7 cellular contexts compared by ENCODE assay signal in the genomic region with DNA sequence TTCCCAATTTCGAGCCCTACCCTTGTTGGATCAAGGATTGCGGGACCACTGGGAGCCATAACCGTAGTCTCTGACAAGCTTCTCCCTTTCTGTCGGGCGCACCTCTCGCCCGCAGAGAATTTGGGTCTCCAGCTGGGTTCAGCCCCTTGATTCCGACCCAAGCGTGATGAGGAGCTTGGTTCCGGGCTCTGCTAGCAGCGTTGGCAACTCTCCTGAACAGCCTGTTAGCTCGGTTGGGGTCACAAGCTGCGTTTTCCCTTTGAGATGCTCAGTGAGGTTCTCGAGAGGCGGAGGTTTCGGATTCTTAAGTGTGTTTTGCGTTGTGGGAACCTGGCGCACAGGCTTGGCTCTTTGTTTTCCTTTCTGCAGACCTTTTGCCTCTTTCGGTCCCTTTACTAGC. TPM values are rescaled to one million over a fixed set of nuclear protein-coding genes. Genes with fewer than 3 reads are reported as not detected.
A peak's percentile ranks its signal among the peaks of the same experiment; 100 is the strongest.
DNase-seq lines count a peak whose midpoint lies in the region; ATAC-seq, FAIRE-seq and TF ChIP-seq lines count a peak whose summit lies in the region.

No MANE protein-coding gene starts in this region.

- H3K4me3 Mint-ChIP-seq in central memory CD8-positive, alpha-beta T cell, result peak overlapping the region; percentile 96

- TF ChIP-seq CTCF in lung (IDR thresholded peaks at IDR 0.05; ENCODE audit: control extremely low read depth, extremely low read depth), result no peak
- no peak for TF ChIP-seq CTCF in upper lobe of left lung (IDR thresholded peaks at IDR 0.05)

- peaks cover 16 to 28% of the 10 kb centered on the region in 2 donors for H3K36me3 ChIP-seq in lung (ENCODE audit: control insufficient read depth in 2 of 2, insufficient read depth in 2 of 2, low read length in 2 of 2)
- peaks cover 13 to 37% (median 32%) of the 10 kb centered on the region in 4 donors for H3K36me3 ChIP-seq in upper lobe of left lung

- FAIRE-seq in GM12892 (lab: Jason Lieb, UNC), result no peak

- DNase-seq in OCI-M1 (lab: John Stamatoyannopoulos, UW) (peak; percentile 16), lung (ENCODE audit: low spot score) (no peak), upper lobe of left lung (no peak), NCI-H2171 treated with DMSO at 0.1 percent for 48 hours (lab: John Stamatoyannopoulos, UW) (no peak), GM12892 (ENCODE audit: insufficient read length) (no peak)
- no peak for DNase-seq in central memory CD8-positive, alpha-beta T cell (ENCODE audit: low spot score in 2 of 2)

- no peaks in the 10 kb centered on the region for H3K27me3 ChIP-seq in lung (ENCODE audit: control insufficient read depth, insufficient read depth)
- H3K27me3 ChIP-seq in upper lobe of left lung, result no peaks in the 10 kb centered on the region

- WGBS in lung, 2 donors, result 1 to 2% methylated on average over 19 of the region's 19 CpGs
- WGBS in upper lobe of left lung, 2 donors, result 0% methylated on average over 9 to 19 of the region's 19 CpGs

- H3K9me3 Mint-ChIP-seq in central memory CD8-positive, alpha-beta T cell, result no peaks in the 10 kb centered on the region

- peaks cover 52% of the 10 kb centered on the region for H3K4me1 Mint-ChIP-seq in central memory CD8-positive, alpha-beta T cell

- no peaks in the 10 kb centered on the region for H3K9me3 ChIP-seq in lung (ENCODE audit: control insufficient read depth in 2 of 2, insufficient read depth in 1 of 2, low read length in 1 of 2)
- H3K9me3 ChIP-seq in upper lobe of left lung, result no peaks in the 10 kb centered on the region

- H3K27ac Mint-ChIP-seq in central memory CD8-positive, alpha-beta T cell (ENCODE audit: low read depth), result peak overlapping the region; percentile 98

- TF ChIP-seq EP300 in upper lobe of left lung (IDR thresholded peaks at IDR 0.05), result no peak

- peaks cover 38% of the 10 kb centered on the region for H3K36me3 Mint-ChIP-seq in central memory CD8-positive, alpha-beta T cell (ENCODE audit: insufficient read depth)

- H3K4me1 ChIP-seq in lung (ENCODE audit: control insufficient read depth in 2 of 2, insufficient read depth in 2 of 2, low read length in 2 of 2) (peaks cover 3 to 6% of the 10 kb centered on the region in 2 donors), upper lobe of left lung (peaks cover 12 to 20% (median 15%) of the 10 kb centered on the region in 4 donors)

- ATAC-seq in GM21526 (IDR thresholded peaks at IDR 0.05; ENCODE audit: low FRiP score, unreplicated experiment), result peak; percentile 19
- peak; percentile 2 for ATAC-seq in central memory CD8-positive, alpha-beta T cell (replicated peaks; ENCODE audit: extremely low read depth, poor library complexity, severe bottlenecking)
- no peak for ATAC-seq in lung (ENCODE audit: insufficient read depth, low FRiP score)
- no peak for ATAC-seq in upper lobe of left lung (ENCODE audit: low FRiP score in 2 of 2)

- peak overlapping the region; percentile 65 to 95 for H3K27ac ChIP-seq in lung (ENCODE audit: low read depth in 1 of 2, low read length in 1 of 2)
- peak overlapping the region; percentile 88 to 94 (median 92) for H3K27ac ChIP-seq in upper lobe of left lung

- H3K27me3 Mint-ChIP-seq in central memory CD8-positive, alpha-beta T cell, result no peaks in the 10 kb centered on the region

- TF ChIP-seq POLR2A in upper lobe of left lung (IDR thresholded peaks at IDR 0.05) (no peak), GM12892 (IDR thresholded peaks at IDR 0.05; ENCODE audit: low read depth, low read length) (no peak)

- peak overlapping the region; percentile 100 for H3K4me3 ChIP-seq in lung
- H3K4me3 ChIP-seq in upper lobe of left lung, result peak overlapping the region; percentile 83 to 100 (median 97)

RNA-seq across cellular contexts. Expression of a gene that starts 0.7 kb away (rescaled TPM):
- 10 to 100 TPM; 25.1 to 25.7 TPM for total RNA-seq in lung
- 10 to 100 TPM in 1 of 2 donors, 1 to 10 TPM in 1; 7.3 to 12.0 TPM for polyA plus RNA-seq in lung
- 10 to 100 TPM; 22.0 to 31.2 (median 29.1) TPM for total RNA-seq in upper lobe of left lung
- 9.0 TPM for polyA plus RNA-seq in GM12892 (2012; ENCODE audit: missing spikeins)

RNA-seq across cellular contexts. Expression of a gene that starts 37.5 kb away (rescaled TPM):
- total RNA-seq in lung, result 1 to 10 TPM; 9.4 to 9.8 TPM
- polyA plus RNA-seq in lung, result 1 to 10 TPM; 3.7 to 4.0 TPM
- 10 to 100 TPM in 2 of 6 donors, 1 to 10 TPM in 4; 5.9 to 32.5 (median 7.4) TPM for total RNA-seq in upper lobe of left lung
- polyA plus RNA-seq in GM12892 (2012; ENCODE audit: missing spikeins), result 8.3 TPM

RNA-seq across cellular contexts. Expression of a gene that starts 37.8 kb away (rescaled TPM):
- total RNA-seq in lung, result 100 to 1,000 TPM; 100 to 136 TPM
- polyA plus RNA-seq in lung, result 10 to 100 TPM; 14.7 to 28.9 TPM
- 100 to 1,000 TPM in 2 of 6 donors, 10 to 100 TPM in 4; 63.7 to 145 (median 88.6) TPM for total RNA-seq in upper lobe of left lung
- polyA plus RNA-seq in GM12892 (2012; ENCODE audit: missing spikeins), result 31.7 TPM

RNA-seq across cellular contexts. Expression of a gene that starts 48.9 kb away (rescaled TPM):
- total RNA-seq in lung, result 100 to 1,000 TPM; 150 to 236 TPM
- polyA plus RNA-seq in lung, result 100 to 1,000 TPM in 1 of 2 donors, 10 to 100 TPM in 1; 77.4 to 143 TPM
- 100 to 1,000 TPM; 164 to 224 (median 176) TPM for total RNA-seq in upper lobe of left lung
- 132 TPM for polyA plus RNA-seq in GM12892 (2012; ENCODE audit: missing spikeins)

Comparison
In these comparisons a context has a peak if more than half of its experiments do, and no peak if none do; other contexts are left out.
1. ATAC-seq: peak in GM21526 (single experiment) and central memory CD8-positive, alpha-beta T cell (single experiment); none in lung (single experiment) and upper lobe of left lung (0 of 2).